Comparison of ENCODE assay signal across 1 cellular context in genomic region chr2:240922982-240923537, GRCh38.
TF ChIP-seq lines count a peak whose summit lies in the region.

No MANE protein-coding gene starts in this region.

TF ChIP-seq in WTC11, 78 proteins besides CTCF, POLR2A, EP300 and RAD21 (continued from another document):
- TF ChIP-seq MAX (CRISPR knock-in tag; IDR thresholded peaks at IDR 0.05), result no peak
- TF ChIP-seq AR (CRISPR knock-in tag; IDR thresholded peaks at IDR 0.05), result no peak
- no peak for TF ChIP-seq ZNF396 (CRISPR knock-in tag; IDR thresholded peaks at IDR 0.05; ENCODE audit: borderline replicate concordance)
- TF ChIP-seq TCF7 (CRISPR knock-in tag; IDR thresholded peaks at IDR 0.05; ENCODE audit: low read depth), result no peak
- no peak for TF ChIP-seq NFE2L1 (CRISPR knock-in tag; IDR thresholded peaks at IDR 0.05)
- no peak for TF ChIP-seq ELF4 (CRISPR knock-in tag; IDR thresholded peaks at IDR 0.05; ENCODE audit: low read depth)
- TF ChIP-seq SP1 (CRISPR knock-in tag; conservative IDR thresholded peaks at IDR 0.05), result no peak
- TF ChIP-seq ETV6 (CRISPR knock-in tag; IDR thresholded peaks at IDR 0.05), result no peak
- no peak for TF ChIP-seq ZNF138 (CRISPR knock-in tag; conservative IDR thresholded peaks at IDR 0.05)
- no peak for TF ChIP-seq SMAD4 (CRISPR knock-in tag; IDR thresholded peaks at IDR 0.05)
- no peak for TF ChIP-seq PRDM15 (CRISPR knock-in tag; IDR thresholded peaks at IDR 0.05)
